9 cellular contexts compared by ENCODE assay signal in the genomic region with DNA sequence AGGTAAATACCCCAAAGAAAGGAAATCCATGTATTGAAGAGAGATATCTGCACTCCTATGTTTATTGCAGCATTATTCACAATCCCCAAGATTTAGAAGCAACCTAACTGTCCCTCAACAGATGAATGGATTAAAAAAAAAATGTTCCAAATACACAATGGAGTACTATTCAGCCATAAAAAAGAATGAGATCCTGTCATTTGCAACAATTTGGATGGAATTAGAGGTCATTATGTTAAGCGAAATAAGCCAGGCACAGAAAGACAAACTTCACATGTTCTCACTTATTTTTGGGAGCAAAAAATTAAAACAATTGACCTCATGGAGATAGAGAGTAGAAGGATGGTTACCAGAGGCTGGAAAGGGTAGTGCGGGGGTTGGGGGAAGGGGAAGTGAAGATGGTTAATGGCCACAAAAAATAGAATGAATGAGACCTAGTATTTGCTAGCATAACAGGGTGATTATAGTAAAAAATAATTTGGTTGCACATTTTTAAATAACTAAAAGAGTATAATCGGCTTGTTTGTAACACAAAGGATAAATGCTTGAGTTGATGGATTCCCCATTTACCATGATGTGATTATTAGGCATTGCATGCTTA. TPM values are rescaled to one million over a fixed set of nuclear protein-coding genes. Genes with fewer than 3 reads are reported as not detected.
DNase-seq lines count a peak whose midpoint lies in the region; ATAC-seq and TF ChIP-seq lines count a peak whose summit lies in the region.
"Had no signal": no experiment of that assay in that cellular context is flagged by ENCODE, and none has a peak within 500 bp of the region (broad histone marks: within the 10 kb centered on the region; RNA-seq: fewer than 3 reads in every experiment).

No MANE protein-coding gene starts in this region.

- H3K4me1 Mint-ChIP-seq in activated naive CD4-positive, alpha-beta T cell treated with anti-CD3 and anti-CD28 coated beads, Interleukin-2, amount 50 U/mL, for 24 hours = peaks cover 18% of the 10 kb centered on the region
- peaks cover 4% of the 10 kb centered on the region for H3K4me1 Mint-ChIP-seq in activated T-helper 17 cell treated with anti-CD3 and anti-CD28 coated beads, Interleukin-2, amount 50 U/mL, for 72 hours

- no peak for ATAC-seq in activated T-helper 17 cell treated with anti-CD3 and anti-CD28 coated beads, Interleukin-2, amount 50 U/mL, for 72 hours (replicated peaks)
- no peak for ATAC-seq in left lung

- H3K9me3 ChIP-seq in left lung (no peaks in the 10 kb centered on the region), tibial artery (no peaks in the 10 kb centered on the region)
- H3K9me3 ChIP-seq: upper lobe of left lung had no signal

- H3K27me3 ChIP-seq in left lung (no peaks in the 10 kb centered on the region), tibial artery (no peaks in the 10 kb centered on the region)
- H3K27me3 ChIP-seq: upper lobe of left lung had no signal

- peak overlapping the region; percentile 70 to 91 for H3K27ac ChIP-seq in left lung
- peak overlapping the region; percentile 89 to 90 for H3K27ac ChIP-seq in tibial artery

- intact Hi-C loops in left lung (cut with DNase I) = no loop called here
- intact Hi-C loops in tibial artery (cut with DNase I; ENCODE audit: low total_unique reads) = no loop called here

- H3K9me3 Mint-ChIP-seq in activated naive CD4-positive, alpha-beta T cell treated with anti-CD3 and anti-CD28 coated beads, Interleukin-2, amount 50 U/mL, for 24 hours = no peaks in the 10 kb centered on the region
- no peaks in the 10 kb centered on the region for H3K9me3 Mint-ChIP-seq in activated T-helper 17 cell treated with anti-CD3 and anti-CD28 coated beads, Interleukin-2, amount 50 U/mL, for 72 hours

- H3K4me3 Mint-ChIP-seq in activated naive CD4-positive, alpha-beta T cell treated with anti-CD3 and anti-CD28 coated beads, Interleukin-2, amount 50 U/mL, for 24 hours = peak overlapping the region; percentile 83
- H3K4me3 Mint-ChIP-seq in activated T-helper 17 cell treated with anti-CD3 and anti-CD28 coated beads, Interleukin-2, amount 50 U/mL, for 72 hours = peak overlapping the region; percentile 86

- no peaks in the 10 kb centered on the region for H3K36me3 Mint-ChIP-seq in activated naive CD4-positive, alpha-beta T cell treated with anti-CD3 and anti-CD28 coated beads, Interleukin-2, amount 50 U/mL, for 24 hours
- no peaks in the 10 kb centered on the region for H3K36me3 Mint-ChIP-seq in activated T-helper 17 cell treated with anti-CD3 and anti-CD28 coated beads, Interleukin-2, amount 50 U/mL, for 72 hours (ENCODE audit: low read depth)

- H3K4me3 ChIP-seq in left lung = no peak overlapping the region
- peak overlapping the region in 1 of 2 donors; percentile 58 for H3K4me3 ChIP-seq in tibial artery

- DNase-seq in activated naive CD4-positive, alpha-beta T cell treated with Interleukin-2 at 50 U/mL for 16 hours = no peak
- DNase-seq in left lung (no peak), tibial artery (no peak), CD1c-positive myeloid dendritic cell (ENCODE audit: extremely low spot score) (no peak), COR-L47 (lab: John Stamatoyannopoulos, UW) (no peak)
- no peak for DNase-seq in effector CD4-positive, alpha-beta T cell

- H3K4me1 ChIP-seq in left lung = peaks cover 0 to 9% of the 10 kb centered on the region in 2 donors
- H3K4me1 ChIP-seq in tibial artery = peaks cover 0 to 13% (median 3%) of the 10 kb centered on the region in 4 donors

- H3K36me3 ChIP-seq in left lung (no peaks in the 10 kb centered on the region), tibial artery (no peaks in the 10 kb centered on the region)
- H3K36me3 ChIP-seq: upper lobe of left lung had no signal

- no peaks in the 10 kb centered on the region for H3K27me3 Mint-ChIP-seq in activated naive CD4-positive, alpha-beta T cell treated with anti-CD3 and anti-CD28 coated beads, Interleukin-2, amount 50 U/mL, for 24 hours
- no peaks in the 10 kb centered on the region for H3K27me3 Mint-ChIP-seq in activated T-helper 17 cell treated with anti-CD3 and anti-CD28 coated beads, Interleukin-2, amount 50 U/mL, for 72 hours

- TF ChIP-seq CTCF in left lung (IDR thresholded peaks at IDR 0.05) = no peak
- no peak for TF ChIP-seq CTCF in tibial artery (IDR thresholded peaks at IDR 0.05)

- H3K27ac Mint-ChIP-seq in activated naive CD4-positive, alpha-beta T cell treated with anti-CD3 and anti-CD28 coated beads, Interleukin-2, amount 50 U/mL, for 24 hours = peak overlapping the region; percentile 23
- H3K27ac Mint-ChIP-seq in activated T-helper 17 cell treated with anti-CD3 and anti-CD28 coated beads, Interleukin-2, amount 50 U/mL, for 72 hours = peak overlapping the region; percentile 43

RNA-seq across cellular contexts. Expression of a gene that starts 9.7 kb away (rescaled TPM):
- total RNA-seq in activated T-helper 17 cell treated with anti-CD3 and anti-CD28 coated beads, Interleukin-2, amount 50 U/mL, for 72 hours = 1 to 10 TPM; 1.6 to 3.4 TPM
- 1 to 10 TPM; 1.8 to 2.0 TPM for total RNA-seq in left lung

RNA-seq across cellular contexts. Expression of a gene that starts 53.5 kb away (rescaled TPM):
- 1 to 10 TPM; 1.9 to 3.4 TPM for total RNA-seq in activated T-helper 17 cell treated with anti-CD3 and anti-CD28 coated beads, Interleukin-2, amount 50 U/mL, for 72 hours
- total RNA-seq in left lung = 1 to 10 TPM; 4.3 to 4.7 TPM

RNA-seq across cellular contexts. Expression of a gene that starts 56.9 kb away (rescaled TPM):
- 1 to 10 TPM; 4.1 to 6.1 TPM for total RNA-seq in activated T-helper 17 cell treated with anti-CD3 and anti-CD28 coated beads, Interleukin-2, amount 50 U/mL, for 72 hours
- 10 to 100 TPM in 1 of 2 donors, 1 to 10 TPM in 1; 9.9 to 12.5 TPM for total RNA-seq in left lung
